30 cellular contexts compared by ENCODE assay signal in the genomic region with DNA sequence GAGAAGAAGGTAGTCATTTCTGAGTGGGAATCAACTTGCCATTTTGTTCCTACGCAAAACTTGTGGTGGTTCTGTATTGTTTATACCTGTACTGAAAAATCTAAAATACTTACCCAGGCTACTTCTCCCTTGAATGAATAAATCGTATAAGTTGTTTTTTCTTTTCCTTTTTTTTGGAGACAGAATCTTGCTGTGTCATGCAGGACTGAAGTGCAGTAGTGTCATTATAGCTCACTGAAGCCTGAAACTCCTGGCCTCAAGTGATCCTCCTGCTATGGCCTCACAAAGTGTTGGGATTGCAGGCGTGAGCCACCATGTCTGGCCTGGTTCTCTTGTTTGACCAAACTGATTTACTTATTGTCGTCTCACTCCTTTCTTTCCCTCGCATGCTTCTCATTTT. TPM values are rescaled to one million over a fixed set of nuclear protein-coding genes. Genes with fewer than 3 reads are reported as not detected.
A peak's percentile ranks its signal among the peaks of the same experiment; 100 is the strongest.
DNase-seq lines count a peak whose midpoint lies in the region; ATAC-seq, FAIRE-seq and TF ChIP-seq lines count a peak whose summit lies in the region.
"Had no signal": no experiment of that assay in that cellular context is flagged by ENCODE, and none has a peak within 500 bp of the region (broad histone marks: within the 10 kb centered on the region; RNA-seq: fewer than 3 reads in every experiment).

No MANE protein-coding gene starts in this region.

- H3K27ac Mint-ChIP-seq in activated T-cell treated with anti-CD3 and anti-CD28 coated beads, Interleukin-2, amount 50 U/mL, for 72 hours: peak overlapping the region; percentile 84
- H3K27ac Mint-ChIP-seq in T-cell (peak overlapping the region; percentile 16 to 50), nephron progenitor cell (peak overlapping the region; percentile 89)
- H3K27ac Mint-ChIP-seq: B cell; CD8-positive, alpha-beta T cell; type B pancreatic cell had no signal

- H3K36me3 Mint-ChIP-seq in activated T-cell treated with anti-CD3 and anti-CD28 coated beads, Interleukin-2, amount 50 U/mL, for 72 hours (ENCODE audit: insufficient read depth in 2 of 2): peaks cover 10 to 40% of the 10 kb centered on the region in 2 donors
- H3K36me3 Mint-ChIP-seq in T-cell (peaks cover 30% of the 10 kb centered on the region), nephron progenitor cell (ENCODE audit: low read depth) (peaks cover 85% of the 10 kb centered on the region)

- DNase-seq in activated T-cell treated with anti-CD3 and anti-CD28 coated beads, Interleukin-2, amount 50 U/mL, for 72 hours: no peak
- DNase-seq in activated T-cell treated with anti-CD3 and anti-CD28 coated beads for 4 hours (no peak), GM12891 (ENCODE audit: insufficient read length, low spot score) (no peak), T-cell (no peak), nephron progenitor cell (no peak), HuH-7 (ENCODE audit: low spot score) (no peak), H4 (ENCODE audit: low spot score) (no peak), left lobe of liver (ENCODE audit: low spot score) (no peak)
- DNase-seq: ACHN; activated CD4-positive, alpha-beta T cell treated with anti-CD3 and anti-CD28 coated beads for 4 hours; activated naive CD4-positive, alpha-beta T cell; activated T-cell treated with anti-CD3 and anti-CD28 coated beads, Interleukin-2, amount 50 U/mL, for 4 hours; body of pancreas; CD8-positive, alpha-beta T cell; cerebellar nuclear complex; DMS153; foreskin fibroblast; GDM1; islet precursor cell; left ventricle myocardium superior; NCI-H2107; NCI-H345; psoas muscle; Right ventricle myocardium superior; stimulated activated CD4-positive, alpha-beta T cell treated with anti-CD3 and anti-CD28 coated beads, Interleukin-4, amount 100 ng/mL, for 24 hours; substantia nigra had no signal

- POLR2A ChIA-PET in T-cell (lab: Charles Lee): interaction anchor here in 1 of 2 donors (0.6 kb wide), 1 partner anchor 27 kb away, joined by 3 read pairs; no protein-coding TSS in a partner anchor

- CTCF ChIA-PET in T-cell (lab: Charles Lee): no interaction called here

- no peak for TF ChIP-seq POLR2A in GM12891 (IDR thresholded peaks at IDR 0.05; ENCODE audit: low read depth, low read length)

- no peaks in the 10 kb centered on the region for H3K27me3 Mint-ChIP-seq in activated T-cell treated with anti-CD3 and anti-CD28 coated beads, Interleukin-2, amount 50 U/mL, for 72 hours (ENCODE audit: low read depth)
- no peaks in the 10 kb centered on the region for H3K27me3 Mint-ChIP-seq in T-cell
- H3K27me3 Mint-ChIP-seq in nephron progenitor cell (ENCODE audit: low read depth, poor library complexity): no peaks in the 10 kb centered on the region
- H3K27me3 Mint-ChIP-seq: B cell, type B pancreatic cell had no signal

- no peak for FAIRE-seq in GM12891 (lab: Jason Lieb, UNC)
- FAIRE-seq: endometrium, H54 had no signal

- no peak for TF ChIP-seq CTCF in nephron progenitor cell (IDR thresholded peaks at IDR 0.05)

- no peak for ATAC-seq in activated T-cell treated with anti-CD3 and anti-CD28 coated beads, Interleukin-2, amount 50 U/mL, for 72 hours (replicated peaks in 1 of 2)
- no peak for ATAC-seq in T-cell (replicated peaks in 1 of 4)
- ATAC-seq in left lobe of liver: no peak
- ATAC-seq: activated T-cell treated with anti-CD3 and anti-CD28 coated beads, Interleukin-2, amount 50 U/mL, for 4 hours; body of pancreas; CD8-positive, alpha-beta T cell; left ventricle myocardium superior had no signal

- H3K4me1 Mint-ChIP-seq in activated T-cell treated with anti-CD3 and anti-CD28 coated beads, Interleukin-2, amount 50 U/mL, for 72 hours (ENCODE audit: low read depth): peaks cover 18% of the 10 kb centered on the region
- H3K4me1 Mint-ChIP-seq in T-cell: peaks cover 12 to 30% (median 29%) of the 10 kb centered on the region in 3 donors
- peaks cover 3% of the 10 kb centered on the region for H3K4me1 Mint-ChIP-seq in nephron progenitor cell

- no peak overlapping the region for H3K4me3 Mint-ChIP-seq in activated T-cell treated with anti-CD3 and anti-CD28 coated beads, Interleukin-2, amount 50 U/mL, for 72 hours
- H3K4me3 Mint-ChIP-seq in T-cell (no peak overlapping the region), nephron progenitor cell (no peak overlapping the region)
- H3K4me3 Mint-ChIP-seq: activated T-cell treated with anti-CD3 and anti-CD28 coated beads, Interleukin-2, amount 50 U/mL, for 4 hours; B cell; CD8-positive, alpha-beta T cell; type B pancreatic cell had no signal

- no peaks in the 10 kb centered on the region for H3K9me3 Mint-ChIP-seq in activated T-cell treated with anti-CD3 and anti-CD28 coated beads, Interleukin-2, amount 50 U/mL, for 72 hours
- H3K9me3 Mint-ChIP-seq in T-cell: no peaks in the 10 kb centered on the region
- H3K9me3 Mint-ChIP-seq in nephron progenitor cell: no peaks in the 10 kb centered on the region
- H3K9me3 Mint-ChIP-seq: activated T-cell treated with anti-CD3 and anti-CD28 coated beads, Interleukin-2, amount 50 U/mL, for 4 hours; CD8-positive, alpha-beta T cell; type B pancreatic cell had no signal

TF ChIP-seq in GM12891, 5 proteins besides CTCF, POLR2A, EP300 and RAD21:
- no peak for TF ChIP-seq SPI1 (IDR thresholded peaks at IDR 0.05; ENCODE audit: low read depth, low read length)
- TF ChIP-seq POLR2AphosphoS5 (IDR thresholded peaks at IDR 0.05; ENCODE audit: low read depth, low read length): 0 out of 2 replicates have a peak, but pooled peaks have one; percentile 24
TF ChIP-seq in GM12891: peak in this region for 1.

RNA-seq across cellular contexts. Expression of a gene that starts 27.9 kb away (rescaled TPM):
- total RNA-seq in activated T-cell treated with anti-CD3 and anti-CD28 coated beads, Interleukin-2, amount 50 U/mL, for 72 hours: 100 to 1,000 TPM; 178 to 217 TPM
- 48.0 TPM for polyA plus RNA-seq in GM12891 (2012; ENCODE audit: low read depth, missing spikeins)
- 100 to 1,000 TPM; 131 to 169 (median 142) TPM for total RNA-seq in T-cell
- 45.9 and 61.2 TPM in 2 replicates for total RNA-seq in H4 (2014; rRNA removed; shearing (Covaris generic))
- 48.3 TPM for total RNA-seq in left lobe of liver

RNA-seq across cellular contexts. Expression of a gene that starts 46.5 kb away (rescaled TPM):
- total RNA-seq in activated T-cell treated with anti-CD3 and anti-CD28 coated beads, Interleukin-2, amount 50 U/mL, for 72 hours: 10 to 100 TPM in 1 of 2 donors, 1 to 10 TPM in 1; 7.8 to 15.9 TPM
- 13.7 TPM for polyA plus RNA-seq in GM12891 (2012; ENCODE audit: low read depth, missing spikeins)
- total RNA-seq in T-cell (1 to 10 TPM; 3.1 to 9.8 (median 8.5) TPM), left lobe of liver (12.1 TPM)
- total RNA-seq in H4 (2014; rRNA removed; shearing (Covaris generic)): 19.4 and 21.0 TPM in 2 replicates

Comparison
In these comparisons a context has a peak if more than half of its experiments do, and no peak if none do; other contexts are left out.
1. H3K27ac Mint-ChIP-seq: peak in every context shown above with its lines; median percentile 89 in nephron progenitor cell; 84 in activated T-cell treated with anti-CD3 and anti-CD28 coated beads, Interleukin-2, amount 50 U/mL, for 72 hours; 33 in T-cell.